ENCODE assay signal across 8 cellular contexts in genomic region chr4:141637565-141637964, GRCh38. TPM values are rescaled to one million over a fixed set of nuclear protein-coding genes. Genes with fewer than 3 reads are reported as not detected.
DNase-seq lines count a peak whose midpoint lies in the region; ATAC-seq, FAIRE-seq and TF ChIP-seq lines count a peak whose summit lies in the region.

No MANE protein-coding gene starts in this region.

- in situ Hi-C loops in mammary epithelial cell (cut with MboI; ENCODE audit: low sequenced_read_pairs in 2 of 2): no loop called here
- in situ Hi-C loops in KBM-7 (cut with MboI; ENCODE audit: low pct_unique_long_range_greater_than_20kb, low sequenced_read_pairs): no loop called here

- peak overlapping the region; percentile 97 for H2AFZ ChIP-seq in mammary epithelial cell (ENCODE audit: low read depth, low read length)

- dilution Hi-C loops in mammary epithelial cell (cut with HindIII; ENCODE audit: low sequenced_read_pairs): no loop called here

- H3K27me3 ChIP-seq in mammary epithelial cell (ENCODE audit: insufficient read depth, low read length) (no peaks in the 10 kb centered on the region), pancreas (no peaks in the 10 kb centered on the region)

- H4K20me1 ChIP-seq in mammary epithelial cell (ENCODE audit: insufficient read depth, low read length): no peaks in the 10 kb centered on the region

- FAIRE-seq in pancreas (lab: Jason Lieb, UNC): no peak

- DNase-seq in GM12864 (ENCODE audit: low read depth): no peak
- DNase-seq in mammary epithelial cell: no peak
- no peak for DNase-seq in pancreas
- no peak for DNase-seq in HK-2 (ENCODE audit: unreplicated experiment)
- DNase-seq in KBM-7: no peak

- H3K4me3 ChIP-seq in GM12864 (ENCODE audit: low read depth, low read length) (peak overlapping the region; percentile 98; the same call in 1 of the 2 replicates), mammary epithelial cell (replicated peaks in 1 of 3; ENCODE audit: insufficient read depth in 1 of 3, low read depth in 2 of 3, low read length in 3 of 3) (peak overlapping the region; percentile 77 to 89 (median 80)), pancreas (peak overlapping the region in 3 of 4 donors; percentile 71 to 77 (median 77))

- no peaks in the 10 kb centered on the region for H3K9me3 ChIP-seq in mammary epithelial cell (replicated peaks; ENCODE audit: insufficient read depth, low read length)
- no peaks in the 10 kb centered on the region for H3K9me3 ChIP-seq in pancreas

- H3K79me2 ChIP-seq in mammary epithelial cell (ENCODE audit: insufficient read depth, low read length): no peaks in the 10 kb centered on the region

- 50% methylated on average over 2 of the region's 2 CpGs for WGBS in mammary epithelial cell (ENCODE audit: low coverage, missing lambda C conversion rate)
- WGBS in pancreas, 2 donors: 24 to 36% methylated on average over 2 of the region's 2 CpGs

- TSS peak; percentile 29 for BruUV-seq in mammary epithelial cell (replicated peaks; lab: Mats Ljungman, UMichigan)

- H3K27ac ChIP-seq in mammary epithelial cell (ENCODE audit: insufficient read depth, low read depth, low read length) (no peak overlapping the region), pancreas (peak overlapping the region in 1 of 4 donors; percentile 76)

- peak overlapping the region; percentile 92 for H3K4me2 ChIP-seq in mammary epithelial cell (ENCODE audit: insufficient read depth, low read depth, low read length)

- TF ChIP-seq CTCF in GM12864 (IDR thresholded peaks at IDR 0.05; ENCODE audit: low read depth, low read length, missing control alignments) (no peak), mammary epithelial cell (conservative IDR thresholded peaks at IDR 0.05 in 1 of 2, IDR thresholded peaks at IDR 0.05 in 1 of 2; ENCODE audit: extremely low read depth in 1 of 2, insufficient read depth in 1 of 2, low read depth in 1 of 2, low read length in 2 of 2) (no peak), pancreas (IDR thresholded peaks at IDR 0.05) (no peak)

- no peaks in the 10 kb centered on the region for H3K36me3 ChIP-seq in mammary epithelial cell (ENCODE audit: insufficient read depth, low read length)
- no peaks in the 10 kb centered on the region for H3K36me3 ChIP-seq in pancreas

- peaks cover 20% of the 10 kb centered on the region for H3K4me1 ChIP-seq in mammary epithelial cell (ENCODE audit: insufficient read depth, low read length)
- peaks cover 0 to 4% (median 0%) of the 10 kb centered on the region in 3 donors for H3K4me1 ChIP-seq in pancreas

- intact Hi-C loops in mammary epithelial cell (cut with micrococcal nuclease) (loop anchor here (5.0 to 10.0 kb wide), 2 partner anchors 173 to 260 kb away; no protein-coding TSS in a partner anchor), pancreas (cut with DNase I) (no loop called here)

- ATAC-seq in HG03175 (IDR thresholded peaks at IDR 0.05; ENCODE audit: unreplicated experiment) (peak; percentile 20), pancreas (no peak), HG03025 (IDR thresholded peaks at IDR 0.05; ENCODE audit: low FRiP score, unreplicated experiment) (no peak), GM18873 (IDR thresholded peaks at IDR 0.05; ENCODE audit: low FRiP score, unreplicated experiment) (no peak)

- H3K9ac ChIP-seq in mammary epithelial cell (ENCODE audit: insufficient read depth, low read length): no peak overlapping the region

- CTCF ChIA-PET in mammary epithelial cell (lab: Charles Lee; ENCODE audit: low non-redundant PET): no interaction called here

RNA-seq across cellular contexts. Expression of gene IL15, which starts 1.2 kb away (rescaled TPM):
- total RNA-seq in mammary epithelial cell (1 to 10 TPM; 1.3 to 3.2 TPM), pancreas (1 to 10 TPM in 5 of 6 donors, under 1 TPM in 1; 0.44 to 3.6 (median 1.3) TPM)
- polyA plus RNA-seq in mammary epithelial cell (1.4 TPM), pancreas (1 to 10 TPM; 3.7 to 4.0 TPM)
- polyA minus RNA-seq in mammary epithelial cell: not detected
